8 cellular contexts compared by ENCODE assay signal in the genomic region with DNA sequence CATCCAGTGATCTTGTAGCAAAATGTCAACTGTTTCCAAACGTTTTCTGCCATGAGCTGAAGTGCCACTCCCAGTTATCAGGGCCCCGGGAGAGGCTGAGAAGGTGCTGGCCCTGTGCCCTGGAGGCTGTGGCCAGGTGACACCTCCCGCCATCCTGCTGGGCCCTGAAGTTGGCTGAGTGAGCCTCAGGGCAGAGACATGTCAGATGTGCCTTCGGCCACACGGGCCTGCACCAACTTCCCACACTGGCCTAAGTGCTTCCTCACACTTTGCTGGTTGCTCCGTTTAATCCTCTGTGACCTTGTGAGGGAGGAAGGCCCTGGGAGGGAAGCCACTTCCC. TPM values are rescaled to one million over a fixed set of nuclear protein-coding genes. Genes with fewer than 3 reads are reported as not detected.
DNase-seq lines count a peak whose midpoint lies in the region; ATAC-seq and TF ChIP-seq lines count a peak whose summit lies in the region.

No MANE protein-coding gene starts in this region.

- intact Hi-C loops in ovary (cut with DNase I) = no loop called here

- no peaks in the 10 kb centered on the region for H3K9me3 Mint-ChIP-seq in chondrocyte (ENCODE audit: low read depth)

- no peak for TF ChIP-seq POLR2A in ovary (IDR thresholded peaks at IDR 0.05)

- H3K27me3 ChIP-seq in GM06990 (replicated peaks; ENCODE audit: control insufficient read depth, insufficient read depth, low read length) (no peaks in the 10 kb centered on the region), ovary (no peaks in the 10 kb centered on the region)

- TF ChIP-seq CTCF in GM06990 (IDR thresholded peaks at IDR 0.05; ENCODE audit: insufficient read depth, low read length, poor library complexity, severe bottlenecking) = no peak
- no peak for TF ChIP-seq CTCF in chondrocyte (IDR thresholded peaks at IDR 0.05)
- TF ChIP-seq CTCF in ovary (IDR thresholded peaks at IDR 0.05) = no peak

- H3K4me1 ChIP-seq in ovary (ENCODE audit: insufficient read depth) = peaks cover 9% of the 10 kb centered on the region

- no peaks in the 10 kb centered on the region for H3K9me3 ChIP-seq in ovary

- no peaks in the 10 kb centered on the region for H3K27me3 Mint-ChIP-seq in chondrocyte (ENCODE audit: low read depth)

- WGBS in ovary, 3 donors = 41 to 43% (median 42%) methylated on average over 6 of the region's 6 CpGs

- H3K36me3 ChIP-seq in GM06990 (ENCODE audit: control insufficient read depth, insufficient read depth, low read length) = peaks cover 5% of the 10 kb centered on the region; the same call in 1 of the 2 replicates
- no peaks in the 10 kb centered on the region for H3K36me3 ChIP-seq in ovary

- DNase-seq in GM06990 (ENCODE audit: extremely low read depth, insufficient read length) = no peak
- peak; percentile 28 for DNase-seq in NCI-H146 treated with DMSO at 0.1 percent for 48 hours (lab: John Stamatoyannopoulos, UW; ENCODE audit: unreplicated experiment)
- DNase-seq in chondrocyte (ENCODE audit: low spot score) = no peak
- DNase-seq in ovary = peak in 2 of 5 donors; percentile 27 to 50
- no peak for DNase-seq in NCI-H1092 (lab: John Stamatoyannopoulos, UW)
- no peak for DNase-seq in effector CD4-positive, alpha-beta T cell

- H3K4me3 Mint-ChIP-seq in chondrocyte (ENCODE audit: unreplicated experiment) = no peak overlapping the region

- peaks cover 6% of the 10 kb centered on the region for H3K4me1 Mint-ChIP-seq in chondrocyte (ENCODE audit: low read depth)

- ATAC-seq in HG03135 (IDR thresholded peaks at IDR 0.05; ENCODE audit: unreplicated experiment) = no peak
- no peak for ATAC-seq in GM21423 (IDR thresholded peaks at IDR 0.05; ENCODE audit: unreplicated experiment)

- H3K4me3 ChIP-seq in GM06990 (replicated peaks; ENCODE audit: low read depth, low read length) (peak overlapping the region; percentile 69), ovary (peak overlapping the region; percentile 50)

- peaks cover 3% of the 10 kb centered on the region for H3K36me3 Mint-ChIP-seq in chondrocyte (ENCODE audit: low read depth)

- H3K27ac ChIP-seq in ovary = no peak overlapping the region

- TF ChIP-seq EP300 in ovary (IDR thresholded peaks at IDR 0.05) = no peak

- H3K27ac Mint-ChIP-seq in chondrocyte (ENCODE audit: unreplicated experiment) = peak overlapping the region; percentile 8

RNA-seq across cellular contexts. Expression of gene ADPRHL1, which starts 4.8 kb away (rescaled TPM):
- 6.3 to 8.8 TPM (median 8.4 TPM) in 3 replicates for total RNA-seq in chondrocyte
- 1 to 10 TPM; 1.6 to 5.0 (median 1.9) TPM for total RNA-seq in ovary
- 1 to 10 TPM; 2.2 to 2.3 TPM for polyA plus RNA-seq in ovary

RNA-seq across cellular contexts. Expression of gene DCUN1D2, which starts 42.0 kb away (rescaled TPM):
- total RNA-seq in chondrocyte (17.0 to 24.9 TPM (median 19.5 TPM) in 3 replicates), ovary (10 to 100 TPM; 12.1 to 31.4 (median 17.6) TPM)
- polyA plus RNA-seq in ovary = 10 to 100 TPM in 1 of 2 donors, 1 to 10 TPM in 1; 9.7 to 15.4 TPM
